ENCODE assay signal across 8 cellular contexts in the genomic region with DNA sequence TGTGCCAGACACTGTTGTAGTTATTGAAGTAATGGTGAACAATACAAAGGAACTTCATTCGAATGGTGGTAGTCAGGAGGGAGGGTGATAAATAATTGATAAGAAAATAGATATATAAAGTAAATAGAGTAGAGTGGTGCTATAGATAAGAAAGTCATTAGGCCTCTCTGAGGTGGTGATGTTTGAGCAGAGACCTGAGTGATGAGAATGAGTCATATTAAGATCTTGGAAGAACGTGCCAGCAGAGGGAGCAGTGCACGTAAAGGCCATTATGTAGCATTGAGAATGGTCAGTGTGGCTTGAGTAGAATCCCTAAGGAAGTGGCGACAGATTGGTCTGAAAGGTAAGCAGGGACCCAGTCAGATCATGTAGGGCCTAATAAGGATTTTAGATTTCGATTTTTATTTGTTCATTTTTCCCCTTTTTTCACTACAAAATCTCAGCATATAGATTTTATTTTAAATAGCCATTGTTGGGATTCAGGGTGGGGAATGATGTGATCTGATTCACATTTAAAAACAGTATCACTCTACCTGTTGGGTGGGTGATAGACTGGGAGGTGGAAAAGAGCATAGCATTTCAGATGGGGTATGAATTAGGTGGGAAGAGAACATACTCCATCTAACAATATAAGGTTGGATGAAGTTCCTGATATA. TPM values are rescaled to one million over a fixed set of nuclear protein-coding genes. Genes with fewer than 3 reads are reported as not detected.
DNase-seq lines count a peak whose midpoint lies in the region; ATAC-seq and TF ChIP-seq lines count a peak whose summit lies in the region.

No MANE protein-coding gene starts in this region.

- ATAC-seq in GM18873 (IDR thresholded peaks at IDR 0.05; ENCODE audit: low FRiP score, unreplicated experiment) (peak; percentile 62), HG03521 (IDR thresholded peaks at IDR 0.05; ENCODE audit: unreplicated experiment) (peak; percentile 76), HG03520 (IDR thresholded peaks at IDR 0.05; ENCODE audit: unreplicated experiment) (no peak)

- no peak overlapping the region for H3K4me3 Mint-ChIP-seq in endothelial cell (ENCODE audit: unreplicated experiment)

- no peaks in the 10 kb centered on the region for H3K9me3 Mint-ChIP-seq in endothelial cell (ENCODE audit: unreplicated experiment)

- no peaks in the 10 kb centered on the region for H3K4me1 Mint-ChIP-seq in endothelial cell (ENCODE audit: unreplicated experiment)

- no peaks in the 10 kb centered on the region for H3K27me3 Mint-ChIP-seq in endothelial cell (ENCODE audit: unreplicated experiment)

- DNase-seq in D341Med (ENCODE audit: low spot score) = peak; percentile 39
- DNase-seq in RPMI8226 = peak; percentile 63
- DNase-seq in endothelial cell (ENCODE audit: low spot score) = peak; percentile 64
- peak; percentile 75 for DNase-seq in myocyte (ENCODE audit: low read depth)
- DNase-seq in activated CD4-positive, CD25-positive, alpha-beta regulatory T cell (lab: John Stamatoyannopoulos, UW) = no peak

- no peak overlapping the region for H3K27ac Mint-ChIP-seq in endothelial cell (ENCODE audit: unreplicated experiment)

- TF ChIP-seq CTCF in endothelial cell (IDR thresholded peaks at IDR 0.05; ENCODE audit: unreplicated experiment) = peak; percentile 50

- no peaks in the 10 kb centered on the region for H3K36me3 Mint-ChIP-seq in endothelial cell (ENCODE audit: low read depth, unreplicated experiment)

RNA-seq across cellular contexts. Expression of gene CCDC90B, which starts 44.7 kb away (rescaled TPM):
- total RNA-seq in endothelial cell (ENCODE audit: unreplicated experiment) (81.7 TPM), myocyte (88.8 and 108 TPM in 2 replicates)
- polyA plus RNA-seq in myocyte (2012) = 67.7 TPM

RNA-seq across cellular contexts. Expression of gene ANKRD42, which starts 47.9 kb away (rescaled TPM):
- 11.4 TPM for total RNA-seq in endothelial cell (ENCODE audit: unreplicated experiment)
- total RNA-seq in myocyte = 4.7 and 4.8 TPM in 2 replicates
- polyA plus RNA-seq in myocyte (2012) = 10.3 TPM

Comparison
In these comparisons a context has a peak if more than half of its experiments do, and no peak if none do; other contexts are left out.
1. DNase-seq: peak in D341Med (single experiment), RPMI8226 (single experiment), endothelial cell (single experiment) and myocyte (single experiment); none in activated CD4-positive, CD25-positive, alpha-beta regulatory T cell (0 of 4).